Comparison of ENCODE assay signal across 1 cellular context in genomic region chr11:72430743-72431570, GRCh38.
A peak's percentile ranks its signal among the peaks of the same experiment; 100 is the strongest.
TF ChIP-seq lines count a peak whose summit lies in the region.

No MANE protein-coding gene starts in this region.

TF ChIP-seq in GM12878, 131 proteins besides CTCF, POLR2A, EP300 and RAD21 (continued from another document):
- TF ChIP-seq ZBTB11 (CRISPR knock-in tag; IDR thresholded peaks at IDR 0.05) (0 out of 2 replicates have a peak, but pooled peaks have one; percentile 23), RELB (IDR thresholded peaks at IDR 0.05; ENCODE audit: low read depth) (0 out of 2 replicates have a peak, but pooled peaks have one; percentile 16), IKZF1 (conservative IDR thresholded peaks at IDR 0.05) (0 out of 2 replicates have a peak, but pooled peaks have one; percentile 18), ESRRA (IDR thresholded peaks at IDR 0.05; ENCODE audit: low read length) (no peak), HCFC1 (IDR thresholded peaks at IDR 0.05; ENCODE audit: low read length) (no peak), USF1 (IDR thresholded peaks at IDR 0.05; ENCODE audit: borderline replicate concordance, extremely low read length, insufficient read depth, low read depth, low read length) (peak; percentile 80), USF2 (IDR thresholded peaks at IDR 0.05; ENCODE audit: borderline replicate concordance, low read depth, low read length) (peak; percentile 50; the same call in 1 of the 2 replicates), ZNF384 (IDR thresholded peaks at IDR 0.05; ENCODE audit: borderline replicate concordance, low read depth, low read length) (no peak), MTA2 (IDR thresholded peaks at IDR 0.05; ENCODE audit: low read depth) (no peak), HDGF (IDR thresholded peaks at IDR 0.05) (peak; percentile 44; the same call in 1 of the 2 replicates), KDM1A (IDR thresholded peaks at IDR 0.05; ENCODE audit: borderline replicate concordance) (no peak), SMARCA5 (IDR thresholded peaks at IDR 0.05) (peak; percentile 86; the same call in 1 of the 2 replicates)
